ENCODE assay signal across 8 cellular contexts in the genomic region with DNA sequence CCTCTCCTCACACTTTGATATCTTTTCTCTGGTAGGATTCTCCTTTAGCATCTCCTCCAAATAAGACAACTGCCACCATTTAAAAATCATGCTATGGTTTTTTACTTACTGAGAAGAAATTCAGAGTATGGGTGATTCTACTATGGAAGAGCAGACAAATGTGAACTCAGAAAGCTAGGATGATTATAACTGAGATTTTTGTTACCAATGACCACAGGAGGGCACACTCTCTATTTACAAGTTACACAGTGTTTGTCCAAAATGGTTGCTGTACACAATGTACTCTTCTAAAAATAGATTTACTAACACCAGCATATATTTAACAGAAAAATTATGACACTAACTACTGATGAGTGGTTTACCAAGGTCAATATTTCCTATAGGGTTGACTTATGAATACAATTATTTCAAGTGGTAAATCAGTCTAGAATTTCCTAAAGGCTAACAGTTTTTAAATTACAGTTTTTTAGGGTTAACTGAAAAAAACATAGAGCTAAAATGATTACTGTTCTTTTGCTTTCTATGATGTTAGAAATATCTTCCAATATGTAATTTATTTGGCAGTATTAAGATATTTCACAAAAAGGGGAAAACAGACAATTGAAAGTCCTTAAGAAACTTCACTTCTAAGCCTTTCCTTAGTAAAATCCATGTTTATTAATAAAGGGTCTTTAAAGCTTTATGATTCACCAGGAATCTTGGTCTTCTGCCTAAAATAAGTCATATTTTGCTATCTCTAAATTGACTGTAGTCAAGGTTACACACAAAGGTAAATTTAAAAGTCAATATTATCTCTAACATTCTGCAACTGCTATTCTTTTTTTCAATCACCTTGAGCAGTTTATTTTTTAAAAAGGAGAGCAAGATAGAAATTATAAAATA. TPM values are rescaled to one million over a fixed set of nuclear protein-coding genes. Genes with fewer than 3 reads are reported as not detected.
DNase-seq lines count a peak whose midpoint lies in the region; ATAC-seq and TF ChIP-seq lines count a peak whose summit lies in the region.

No MANE protein-coding gene starts in this region.

- no peak overlapping the region for H3K4me3 ChIP-seq in AG09309 (ENCODE audit: control insufficient read depth, low read depth, low read length)
- peak overlapping the region in 3 of 4 donors; percentile 10 to 33 (median 20) for H3K4me3 ChIP-seq in gastrocnemius medialis

- H3K27ac Mint-ChIP-seq in WTC11 = peak overlapping the region; percentile 70; the same call in 1 of the 2 replicates

- H3K27ac ChIP-seq in gastrocnemius medialis = peak overlapping the region; percentile 81 to 91 (median 87)

- H3K4me3 Mint-ChIP-seq in WTC11 = no peak overlapping the region

- in situ Hi-C loops in gastrocnemius medialis (cut with MboI; ENCODE audit: low sequenced_read_pairs in 4 of 4) = loop anchor here in 3 of 4 donors (10.0 kb wide), 1 partner anchor 55 kb away; the partner anchor contains the start of gene MAP4K3 (in 3 of the 3)

- POLR2A ChIA-PET in WTC11 (lab: Charles Lee) = no interaction called here

- TF ChIP-seq CTCF in AG09309 (IDR thresholded peaks at IDR 0.05; ENCODE audit: control insufficient read depth, insufficient read depth, low read depth, low read length, missing control alignments) (peak; percentile 52), WTC11 (IDR thresholded peaks at IDR 0.05) (no peak), gastrocnemius medialis (IDR thresholded peaks at IDR 0.05 in 4 of 5, conservative IDR thresholded peaks at IDR 0.05 in 1 of 5) (peak; percentile 63 to 79 (median 69))

- intact Hi-C loops in gastrocnemius medialis (cut with DNase I; ENCODE audit: low total_unique reads) = loop anchor here (1.0 to 5.0 kb wide), 4 partner anchors 57 to 352 kb away; partner anchors contain the start of gene MAP4K3

- peaks cover 59% of the 10 kb centered on the region for H3K4me1 Mint-ChIP-seq in WTC11

- no peak for TF ChIP-seq POLR2A in gastrocnemius medialis (IDR thresholded peaks at IDR 0.05)

- H3K27me3 ChIP-seq in gastrocnemius medialis = no peaks in the 10 kb centered on the region

- H3K9me3 ChIP-seq in gastrocnemius medialis = no peaks in the 10 kb centered on the region

- H3K9me3 Mint-ChIP-seq in WTC11 = peaks cover 8% of the 10 kb centered on the region

- ATAC-seq in GM18508 (IDR thresholded peaks at IDR 0.05; ENCODE audit: insufficient read depth, unreplicated experiment) (peak; percentile 69), HG02885 (IDR thresholded peaks at IDR 0.05; ENCODE audit: poor library complexity, unreplicated experiment) (peak; percentile 76), WTC11 (no peak), gastrocnemius medialis (peak; percentile 91 to 93)

- H3K36me3 Mint-ChIP-seq in WTC11 = peaks cover 17% of the 10 kb centered on the region

- no peaks in the 10 kb centered on the region for H3K36me3 ChIP-seq in gastrocnemius medialis

- H3K27me3 Mint-ChIP-seq in WTC11 (ENCODE audit: low read depth) = no peaks in the 10 kb centered on the region

- peaks cover 57% of the 10 kb centered on the region in 2 donors for H3K4me1 ChIP-seq in gastrocnemius medialis

- CTCF ChIA-PET in WTC11 (lab: Charles Lee) = interaction anchor here (0.5 to 2.0 kb wide), 10 partner anchors 11 to 432 kb away, joined by 3 to 9 read pairs (median 4); no protein-coding TSS in a partner anchor

- peak; percentile 34 for DNase-seq in AG09309 (ENCODE audit: low read depth)
- DNase-seq in NCI-H1694 treated with DMSO at 0.1 percent for 48 hours (lab: John Stamatoyannopoulos, UW) = peak; percentile 52
- no peak for DNase-seq in WTC11 (ENCODE audit: low spot score)
- peak; percentile 36 for DNase-seq in glomerular visceral epithelial cell (ENCODE audit: extremely low spot score)
- DNase-seq in gastrocnemius medialis = peak in 1 of 2 donors; percentile 12
- no peak for DNase-seq in stimulated activated CD4-positive, alpha-beta T cell treated with anti-CD3 and anti-CD28 coated beads, Interleukin-4, amount 100 ng/mL, for 4 hours

TF ChIP-seq in WTC11, 78 proteins besides CTCF, POLR2A, EP300 and RAD21 (continues in another document):
- no peak for TF ChIP-seq IRF2 (CRISPR knock-in tag; IDR thresholded peaks at IDR 0.05; ENCODE audit: borderline replicate concordance, low read depth)
- TF ChIP-seq, protein P1, sequence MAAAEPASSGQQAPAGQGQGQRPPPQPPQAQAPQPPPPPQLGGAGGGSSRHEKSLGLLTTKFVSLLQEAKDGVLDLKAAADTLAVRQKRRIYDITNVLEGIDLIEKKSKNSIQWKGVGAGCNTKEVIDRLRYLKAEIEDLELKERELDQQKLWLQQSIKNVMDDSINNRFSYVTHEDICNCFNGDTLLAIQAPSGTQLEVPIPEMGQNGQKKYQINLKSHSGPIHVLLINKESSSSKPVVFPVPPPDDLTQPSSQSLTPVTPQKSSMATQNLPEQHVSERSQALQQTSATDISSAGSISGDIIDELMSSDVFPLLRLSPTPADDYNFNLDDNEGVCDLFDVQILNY (CRISPR knock-in tag; IDR thresholded peaks at IDR 0.05) = no peak
- TF ChIP-seq NFYB (CRISPR knock-in tag; conservative IDR thresholded peaks at IDR 0.05; ENCODE audit: low read depth) = no peak
- no peak for TF ChIP-seq FOXK1 (CRISPR knock-in tag; IDR thresholded peaks at IDR 0.05)
- TF ChIP-seq, protein P2, sequence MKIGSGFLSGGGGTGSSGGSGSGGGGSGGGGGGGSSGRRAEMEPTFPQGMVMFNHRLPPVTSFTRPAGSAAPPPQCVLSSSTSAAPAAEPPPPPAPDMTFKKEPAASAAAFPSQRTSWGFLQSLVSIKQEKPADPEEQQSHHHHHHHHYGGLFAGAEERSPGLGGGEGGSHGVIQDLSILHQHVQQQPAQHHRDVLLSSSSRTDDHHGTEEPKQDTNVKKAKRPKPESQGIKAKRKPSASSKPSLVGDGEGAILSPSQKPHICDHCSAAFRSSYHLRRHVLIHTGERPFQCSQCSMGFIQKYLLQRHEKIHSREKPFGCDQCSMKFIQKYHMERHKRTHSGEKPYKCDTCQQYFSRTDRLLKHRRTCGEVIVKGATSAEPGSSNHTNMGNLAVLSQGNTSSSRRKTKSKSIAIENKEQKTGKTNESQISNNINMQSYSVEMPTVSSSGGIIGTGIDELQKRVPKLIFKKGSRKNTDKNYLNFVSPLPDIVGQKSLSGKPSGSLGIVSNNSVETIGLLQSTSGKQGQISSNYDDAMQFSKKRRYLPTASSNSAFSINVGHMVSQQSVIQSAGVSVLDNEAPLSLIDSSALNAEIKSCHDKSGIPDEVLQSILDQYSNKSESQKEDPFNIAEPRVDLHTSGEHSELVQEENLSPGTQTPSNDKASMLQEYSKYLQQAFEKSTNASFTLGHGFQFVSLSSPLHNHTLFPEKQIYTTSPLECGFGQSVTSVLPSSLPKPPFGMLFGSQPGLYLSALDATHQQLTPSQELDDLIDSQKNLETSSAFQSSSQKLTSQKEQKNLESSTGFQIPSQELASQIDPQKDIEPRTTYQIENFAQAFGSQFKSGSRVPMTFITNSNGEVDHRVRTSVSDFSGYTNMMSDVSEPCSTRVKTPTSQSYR (CRISPR knock-in tag; IDR thresholded peaks at IDR 0.05) = no peak
- TF ChIP-seq NR3C1 (CRISPR knock-in tag; conservative IDR thresholded peaks at IDR 0.05; ENCODE audit: low read depth) = no peak
- no peak for TF ChIP-seq RORB (CRISPR knock-in tag; IDR thresholded peaks at IDR 0.05)
- no peak for TF ChIP-seq ATF1 (CRISPR knock-in tag; IDR thresholded peaks at IDR 0.05)
- TF ChIP-seq NR1H2 (CRISPR knock-in tag; IDR thresholded peaks at IDR 0.05) = no peak
- TF ChIP-seq SP1 (CRISPR knock-in tag; conservative IDR thresholded peaks at IDR 0.05) = no peak
- TF ChIP-seq ARID4B (CRISPR knock-in tag; IDR thresholded peaks at IDR 0.05; ENCODE audit: borderline replicate concordance) = no peak
- no peak for TF ChIP-seq NFATC4 (CRISPR knock-in tag; IDR thresholded peaks at IDR 0.05)
- TF ChIP-seq E2F1 (CRISPR knock-in tag; IDR thresholded peaks at IDR 0.05) = no peak
- no peak for TF ChIP-seq JUN (CRISPR knock-in tag; IDR thresholded peaks at IDR 0.05)
- no peak for TF ChIP-seq SMAD4 (CRISPR knock-in tag; IDR thresholded peaks at IDR 0.05)

RNA-seq across cellular contexts. Expression of gene MAP4K3, which starts 57.2 kb away (rescaled TPM):
- total RNA-seq in WTC11 (2021) (51.6 to 73.2 TPM (median 65.2 TPM) in 3 replicates), gastrocnemius medialis (10 to 100 TPM; 23.0 to 52.1 (median 31.8) TPM)

Comparison
In these comparisons a context has a peak if more than half of its experiments do, and no peak if none do; other contexts are left out.
1. DNase-seq: peak in AG09309 (single experiment), NCI-H1694 treated with DMSO at 0.1 percent for 48 hours (single experiment) and glomerular visceral epithelial cell (single experiment); none in WTC11 (single experiment) and stimulated activated CD4-positive, alpha-beta T cell treated with anti-CD3 and anti-CD28 coated beads, Interleukin-4, amount 100 ng/mL, for 4 hours (0 of 2).